ENCODE assay signal across 8 cellular contexts in the genomic region with DNA sequence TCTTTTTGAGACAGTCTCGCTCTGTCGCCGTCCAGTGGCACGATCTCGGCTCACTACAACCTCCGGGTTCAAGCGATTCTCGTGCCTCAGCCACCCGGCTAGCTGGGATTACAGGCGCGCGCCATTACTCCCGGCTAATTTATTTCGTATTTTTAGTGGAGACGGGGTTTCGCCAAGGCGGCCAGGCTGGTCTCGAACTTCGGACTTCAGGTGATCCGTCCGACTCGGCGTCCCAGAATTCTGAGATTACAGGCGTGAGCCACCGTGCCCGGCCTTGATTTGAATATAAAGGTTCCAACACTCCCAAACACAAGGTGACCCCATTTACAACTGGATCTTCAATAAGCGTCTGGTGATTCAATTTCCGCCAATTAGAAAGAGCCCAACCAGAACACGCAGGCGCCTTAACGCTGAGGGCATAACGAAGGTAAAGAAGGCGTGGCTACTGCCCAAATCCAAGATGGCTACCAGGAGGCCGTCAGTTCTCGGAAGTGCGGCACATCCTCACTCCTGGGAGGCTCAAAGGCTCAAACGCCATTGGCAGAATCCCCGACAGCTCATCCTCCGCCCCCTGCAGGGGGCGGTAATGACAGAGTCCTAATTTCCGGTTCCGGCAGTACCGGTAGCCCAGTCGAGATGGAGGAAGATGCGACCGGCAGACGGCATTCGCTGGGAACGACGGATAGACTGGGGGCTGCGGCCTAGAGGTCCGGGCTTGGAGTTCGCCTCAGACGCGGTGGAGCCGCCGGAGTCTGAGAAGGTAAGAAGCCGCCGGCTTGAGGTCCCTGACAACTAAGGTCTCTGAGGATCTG. TPM values are rescaled to one million over a fixed set of nuclear protein-coding genes. Genes with fewer than 3 reads are reported as not detected.
DNase-seq lines count a peak whose midpoint lies in the region; ATAC-seq and TF ChIP-seq lines count a peak whose summit lies in the region.

TSS of gene SLC25A44 (plus strand) at position 617 of the 812 bp plus-strand sequence. CDS start 5,744 bp downstream, outside the sequence.

- in situ Hi-C loops in G401 (cut with HindIII; ENCODE audit: low sequenced_read_pairs) = no loop called here

- H3K4me3 Mint-ChIP-seq in natural killer cell = peak within 1 kb of the TSS; percentile 99

- peak within 1 kb of the TSS; percentile 75 for H3K4me3 ChIP-seq in H7 (ENCODE audit: insufficient read depth, low read depth, low read length)

- peak; percentile 100 for DNase-seq in G401 (ENCODE audit: low spot score)
- peak; percentile 97 for DNase-seq in H7
- peak; percentile 98 for DNase-seq in M059J (ENCODE audit: low read depth)
- DNase-seq in SHP77 (lab: John Stamatoyannopoulos, UW) = peak; percentile 99 to 100
- DNase-seq in activated effector memory CD4-positive, alpha-beta T cell treated with Interleukin-2 at 50 U/mL for 16 hours = peak; percentile 98
- peak; percentile 100 for DNase-seq in fibroblast of peridontal ligament (ENCODE audit: extremely low read depth)
- DNase-seq in natural killer cell = peak; percentile 95
- DNase-seq in stimulated activated naive CD4-positive, alpha-beta T cell treated with Interleukin-2 at 50 U/mL for 16 hours (lab: John Stamatoyannopoulos, UW) = peak; percentile 92

- H3K36me3 ChIP-seq in H7 (replicated peaks; ENCODE audit: control insufficient read depth, insufficient read depth, low read length) = peaks cover 5% of the 10 kb centered on the region

- peak; percentile 5 for TF ChIP-seq CTCF in natural killer cell (IDR thresholded peaks at IDR 0.05)

- H3K36me3 Mint-ChIP-seq in natural killer cell = no peaks in the 10 kb centered on the region

- no peaks in the 10 kb centered on the region for H3K27me3 Mint-ChIP-seq in natural killer cell (ENCODE audit: low read depth in 2 of 2)

- H3K9me3 Mint-ChIP-seq in natural killer cell = no peaks in the 10 kb centered on the region

- H3K27me3 ChIP-seq in H7 (ENCODE audit: control insufficient read depth, insufficient read depth, low read length) = no peaks in the 10 kb centered on the region

- H3K4me1 Mint-ChIP-seq in natural killer cell = peaks cover 37 to 43% of the 10 kb centered on the region in 2 donors

- peak; percentile 97 to 100 (median 98) for ATAC-seq in natural killer cell

- intact Hi-C loops in natural killer cell (cut with micrococcal nuclease) = loop anchor here (1.0 kb wide), 1 partner anchor 19 kb away; no protein-coding TSS in a partner anchor

- H3K27ac Mint-ChIP-seq in natural killer cell = peak within 1 kb of the TSS; percentile 94 to 97

RNA-seq across cellular contexts. Expression of gene SLC25A44, which starts in this region (rescaled TPM):
- total RNA-seq in G401 (2014; rRNA removed; shearing (Covaris generic)) = 7.3 and 11.9 TPM in 2 replicates
- total RNA-seq in H7 (2014; rRNA removed; shearing (Covaris generic)) = 31.9 and 33.2 TPM in 2 replicates
- 18.5 and 25.8 TPM in 2 replicates for total RNA-seq in M059J (2014; rRNA removed; shearing (Covaris generic))
- total RNA-seq in natural killer cell = 10 to 100 TPM; 17.1 to 49.2 (median 22.0) TPM

Comparison
In these comparisons a context has a peak if more than half of its experiments do, and no peak if none do; other contexts are left out.
1. Peak in every context shown above with its lines: DNase-seq, ATAC-seq and H3K4me3 ChIP-seq.